In genomic region chr6:97497713-97498331, GRCh38 we compare ENCODE assay signal across 9 cellular contexts.
DNase-seq lines count a peak whose midpoint lies in the region; TF ChIP-seq lines count a peak whose summit lies in the region.
"Had no signal": no experiment of that assay in that cellular context is flagged by ENCODE, and none has a peak within 500 bp of the region (broad histone marks: within the 10 kb centered on the region; RNA-seq: fewer than 3 reads in every experiment).

No MANE protein-coding gene starts in this region.

- H3K4me3 ChIP-seq in GM12865 (ENCODE audit: low read depth, low read length): no peak overlapping the region
- no peak overlapping the region for H3K4me3 ChIP-seq in HEK293 (ENCODE audit: low read depth, low read length)
- H3K4me3 ChIP-seq in uterus: no peak overlapping the region
- H3K4me3 ChIP-seq: skin epidermis had no signal

- TF ChIP-seq CTCF in GM12865 (IDR thresholded peaks at IDR 0.05; ENCODE audit: insufficient read depth, low read depth, low read length, missing control alignments) (peak; percentile 90), HEK293 (tag by site-specific recombination; IDR thresholded peaks at IDR 0.05) (peak; percentile 27; the same call in 1 of the 2 replicates), RWPE1 (conservative IDR thresholded peaks at IDR 0.05; ENCODE audit: low read depth) (peak; percentile 87), osteocyte (IDR thresholded peaks at IDR 0.05) (peak; percentile 94), uterus (IDR thresholded peaks at IDR 0.05) (peak; percentile 43 to 53 (median 50))

- POLR2A ChIA-PET in HEK293 (lab: Yijun Ruan, JAX) (no interaction called here), RWPE1 (lab: Yijun Ruan, JAX; ENCODE audit: low non-redundant PET) (no interaction called here)

- no peak overlapping the region for H3K4me3 Mint-ChIP-seq in activated T-helper 2 cell treated with anti-CD3 and anti-CD28 coated beads, Interferon-gamma antibody, Interleukin-2, Interleukin-4, amounts not matched to agents 10 μg/mL and 5 μg/mL and 100 μg/mL, durations not matched to agents 14 hours and 24 hours and 36 hours (ENCODE audit: low read depth)
- no peak overlapping the region for H3K4me3 Mint-ChIP-seq in osteocyte (ENCODE audit: unreplicated experiment)

- H3K27ac ChIP-seq in HEK293 (ENCODE audit: extremely low read depth, low read depth, low read length): no peak overlapping the region
- H3K27ac ChIP-seq in RWPE1: no peak overlapping the region
- H3K27ac ChIP-seq in uterus: no peak overlapping the region
- H3K27ac ChIP-seq: skin epidermis had no signal

- H3K36me3 ChIP-seq in HEK293 (ENCODE audit: control insufficient read depth in 2 of 2, insufficient read depth in 1 of 2, low read length in 2 of 2): no peaks in the 10 kb centered on the region
- H3K36me3 ChIP-seq in uterus: no peaks in the 10 kb centered on the region

- H3K36me3 Mint-ChIP-seq in activated T-helper 2 cell treated with anti-CD3 and anti-CD28 coated beads, Interferon-gamma antibody, Interleukin-2, Interleukin-4, amounts not matched to agents 10 μg/mL and 5 μg/mL and 100 μg/mL, durations not matched to agents 14 hours and 24 hours and 36 hours (ENCODE audit: low read depth): no peaks in the 10 kb centered on the region
- no peaks in the 10 kb centered on the region for H3K36me3 Mint-ChIP-seq in osteocyte (ENCODE audit: unreplicated experiment)

- DNase-seq in GM12865 (ENCODE audit: low read depth) (peak; percentile 76), M059J (ENCODE audit: low read depth) (peak; percentile 59), RWPE1 (ENCODE audit: low spot score) (peak; percentile 19), foreskin melanocyte (peak; percentile 33), osteocyte (ENCODE audit: extremely low spot score, unreplicated experiment) (no peak), uterus (peak; percentile 19 to 30)
- peak; percentile 29 for DNase-seq in activated T-helper 2 cell treated with anti-CD3 and anti-CD28 coated beads, Interferon-gamma antibody, Interleukin-2, Interleukin-4, amounts not matched to agents 10 μg/mL and 5 μg/mL and 100 μg/mL, durations not matched to agents 14 hours and 24 hours and 36 hours (ENCODE audit: low spot score)

- no peaks in the 10 kb centered on the region for H3K9me3 Mint-ChIP-seq in activated T-helper 2 cell treated with anti-CD3 and anti-CD28 coated beads, Interferon-gamma antibody, Interleukin-2, Interleukin-4, amounts not matched to agents 10 μg/mL and 5 μg/mL and 100 μg/mL, durations not matched to agents 14 hours and 24 hours and 36 hours
- no peaks in the 10 kb centered on the region for H3K9me3 Mint-ChIP-seq in osteocyte (ENCODE audit: unreplicated experiment)

- H3K9me3 ChIP-seq in HEK293 (ENCODE audit: control insufficient read depth, insufficient read depth, low read depth, low read length) (no peaks in the 10 kb centered on the region), uterus (no peaks in the 10 kb centered on the region)

- peaks cover 11% of the 10 kb centered on the region for H3K27me3 Mint-ChIP-seq in activated T-helper 2 cell treated with anti-CD3 and anti-CD28 coated beads, Interferon-gamma antibody, Interleukin-2, Interleukin-4, amounts not matched to agents 10 μg/mL and 5 μg/mL and 100 μg/mL, durations not matched to agents 14 hours and 24 hours and 36 hours (ENCODE audit: low read depth)
- peaks cover 38% of the 10 kb centered on the region for H3K27me3 Mint-ChIP-seq in osteocyte (ENCODE audit: unreplicated experiment)

- TF ChIP-seq POLR2A in uterus (IDR thresholded peaks at IDR 0.05): no peak

- H3K4me1 Mint-ChIP-seq in activated T-helper 2 cell treated with anti-CD3 and anti-CD28 coated beads, Interferon-gamma antibody, Interleukin-2, Interleukin-4, amounts not matched to agents 10 μg/mL and 5 μg/mL and 100 μg/mL, durations not matched to agents 14 hours and 24 hours and 36 hours (ENCODE audit: low read depth): no peaks in the 10 kb centered on the region
- H3K4me1 Mint-ChIP-seq in osteocyte (ENCODE audit: unreplicated experiment): no peaks in the 10 kb centered on the region

- H3K4me1 ChIP-seq in HEK293 (ENCODE audit: control insufficient read depth, insufficient read depth, low read length) (no peaks in the 10 kb centered on the region), uterus (no peaks in the 10 kb centered on the region)

- CTCF ChIA-PET in HEK293 (lab: Yijun Ruan, JAX) (interaction anchor here (0.5 to 1.6 kb wide), 32 partner anchors 10 to 1622 kb away, joined by 3 to 10 read pairs (median 3); no protein-coding TSS in a partner anchor), RWPE1 (lab: Yijun Ruan, JAX) (interaction anchor here (0.5 to 1.5 kb wide), 8 partner anchors 10 to 1345 kb away, joined by 3 to 6 read pairs (median 4); no protein-coding TSS in a partner anchor)

- H3K27ac Mint-ChIP-seq in activated T-helper 2 cell treated with anti-CD3 and anti-CD28 coated beads, Interferon-gamma antibody, Interleukin-2, Interleukin-4, amounts not matched to agents 10 μg/mL and 5 μg/mL and 100 μg/mL, durations not matched to agents 14 hours and 24 hours and 36 hours: no peak overlapping the region
- H3K27ac Mint-ChIP-seq in osteocyte (ENCODE audit: unreplicated experiment): no peak overlapping the region

- H3K27me3 ChIP-seq in uterus: no peaks in the 10 kb centered on the region

- intact Hi-C loops in activated T-helper 2 cell treated with anti-CD3 and anti-CD28 coated beads, Interferon-gamma antibody, Interleukin-2, Interleukin-4, amounts not matched to agents 10 μg/mL and 5 μg/mL and 100 μg/mL, durations not matched to agents 14 hours and 24 hours and 36 hours (cut with micrococcal nuclease): loop anchor here (1.0 to 5.0 kb wide), 2 partner anchors 1347 to 1619 kb away; no protein-coding TSS in a partner anchor
- intact Hi-C loops in uterus (cut with DNase I; ENCODE audit: low total_unique reads): no loop called here

TF ChIP-seq in HEK293, 187 proteins besides CTCF, POLR2A, EP300 and RAD21 (continues in another document):
- TF ChIP-seq TRIM28 (IDR thresholded peaks at IDR 0.05; ENCODE audit: borderline replicate concordance, low read length) (no peak), INSM2 (tag by site-specific recombination; IDR thresholded peaks at IDR 0.05) (no peak), ZNF510 (tag by site-specific recombination; IDR thresholded peaks at IDR 0.05; ENCODE audit: insufficient replicate concordance) (no peak), ZNF473 (tag by site-specific recombination; IDR thresholded peaks at IDR 0.05) (no peak), KLF7 (tag by site-specific recombination; IDR thresholded peaks at IDR 0.05; ENCODE audit: borderline replicate concordance) (no peak), ZNF600 (tag by site-specific recombination; IDR thresholded peaks at IDR 0.05) (no peak), ZNF830 (tag by site-specific recombination; IDR thresholded peaks at IDR 0.05; ENCODE audit: low read depth) (no peak), ZNF530 (tag by site-specific recombination; IDR thresholded peaks at IDR 0.05; ENCODE audit: low read depth) (no peak), ZFP37 (tag by site-specific recombination; IDR thresholded peaks at IDR 0.05) (0 out of 2 replicates have a peak, but pooled peaks have one; percentile 29), ZNF2 (tag by site-specific recombination; IDR thresholded peaks at IDR 0.05) (peak; percentile 94), ZNF354C (tag by site-specific recombination; IDR thresholded peaks at IDR 0.05; ENCODE audit: borderline replicate concordance, low read depth) (no peak), PATZ1 (tag by site-specific recombination; IDR thresholded peaks at IDR 0.05) (no peak), ZNF121 (tag by site-specific recombination; IDR thresholded peaks at IDR 0.05) (no peak), ZNF404 (tag by site-specific recombination; IDR thresholded peaks at IDR 0.05) (no peak), ZNF654 (tag by site-specific recombination; IDR thresholded peaks at IDR 0.05; ENCODE audit: low read depth) (peak; percentile 61), ZNF596 (tag by site-specific recombination; IDR thresholded peaks at IDR 0.05) (no peak)
- TF ChIP-seq, protein P1, sequence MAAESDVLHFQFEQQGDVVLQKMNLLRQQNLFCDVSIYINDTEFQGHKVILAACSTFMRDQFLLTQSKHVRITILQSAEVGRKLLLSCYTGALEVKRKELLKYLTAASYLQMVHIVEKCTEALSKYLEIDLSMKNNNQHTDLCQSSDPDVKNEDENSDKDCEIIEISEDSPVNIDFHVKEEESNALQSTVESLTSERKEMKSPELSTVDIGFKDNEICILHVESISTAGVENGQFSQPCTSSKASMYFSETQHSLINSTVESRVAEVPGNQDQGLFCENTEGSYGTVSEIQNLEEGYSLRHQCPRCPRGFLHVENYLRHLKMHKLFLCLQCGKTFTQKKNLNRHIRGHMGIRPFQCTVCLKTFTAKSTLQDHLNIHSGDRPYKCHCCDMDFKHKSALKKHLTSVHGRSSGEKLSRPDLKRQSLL (tag by site-specific recombination; IDR thresholded peaks at IDR 0.05): no peak

Comparison
In these comparisons a context has a peak if more than half of its experiments do, and no peak if none do; other contexts are left out.
1. CTCF ChIP-seq: peak in every context shown above with its lines; median percentile 94 in osteocyte; 90 in GM12865; 87 in RWPE1; 50 in uterus; 27 in HEK293.